In genomic region chr2:32688511-32688910, GRCh38 we compare ENCODE assay signal across 9 cellular contexts.
DNase-seq lines count a peak whose midpoint lies in the region; ATAC-seq and TF ChIP-seq lines count a peak whose summit lies in the region.
"Had no signal": no experiment of that assay in that cellular context is flagged by ENCODE, and none has a peak within 500 bp of the region (broad histone marks: within the 10 kb centered on the region; RNA-seq: fewer than 3 reads in every experiment).

No MANE protein-coding gene starts in this region.

- H3K4me1 ChIP-seq in osteoblast (ENCODE audit: insufficient read depth, low read length): peaks cover 11% of the 10 kb centered on the region
- no peaks in the 10 kb centered on the region for H3K4me1 ChIP-seq in vagina
- H3K4me1 ChIP-seq in neural progenitor cell: no peaks in the 10 kb centered on the region

- no peak overlapping the region for H3K4me3 ChIP-seq in osteoblast (ENCODE audit: insufficient read depth, low read length)
- H3K4me3 ChIP-seq in vagina: no peak overlapping the region
- H3K4me3 ChIP-seq in neural progenitor cell: no peak overlapping the region

- H3K9ac ChIP-seq in neural progenitor cell: no peak overlapping the region

- H3K4me1 Mint-ChIP-seq in neural progenitor cell: no peaks in the 10 kb centered on the region

- H3K27ac ChIP-seq in osteoblast (ENCODE audit: low read depth, low read length): no peak overlapping the region
- no peak overlapping the region for H3K27ac ChIP-seq in vagina
- no peak overlapping the region for H3K27ac ChIP-seq in neural progenitor cell

- no peaks in the 10 kb centered on the region for H3F3A ChIP-seq in neural progenitor cell (ENCODE audit: low read depth)

- H2AFZ ChIP-seq in osteoblast (ENCODE audit: low read length) (no peak overlapping the region), neural progenitor cell (replicated peaks) (no peak overlapping the region)

- H3K9me3 ChIP-seq in osteoblast (ENCODE audit: low read depth, low read length) (no peaks in the 10 kb centered on the region), vagina (no peaks in the 10 kb centered on the region), neural progenitor cell (ENCODE audit: low read depth) (no peaks in the 10 kb centered on the region)

- no peak overlapping the region for H3K4me3 Mint-ChIP-seq in neural progenitor cell

- in situ Hi-C loops in SK-MEL-5 (cut with HindIII; ENCODE audit: low pct_unique_long_range_greater_than_20kb, low sequenced_read_pairs): no loop called here

- H3K27me3 Mint-ChIP-seq in neural progenitor cell (ENCODE audit: insufficient read depth, low read depth): no peaks in the 10 kb centered on the region

- intact Hi-C loops in vagina (cut with DNase I): no loop called here

- TF ChIP-seq CTCF in osteoblast (IDR thresholded peaks at IDR 0.05; ENCODE audit: extremely low read depth, low read depth, low read length) (no peak), vagina (IDR thresholded peaks at IDR 0.05) (no peak), neural progenitor cell (IDR thresholded peaks at IDR 0.05) (no peak)

- no peaks in the 10 kb centered on the region for H3K9me3 Mint-ChIP-seq in neural progenitor cell

- H3K27me3 ChIP-seq in osteoblast (ENCODE audit: insufficient read depth, low read length) (no peaks in the 10 kb centered on the region), vagina (no peaks in the 10 kb centered on the region), neural progenitor cell (no peaks in the 10 kb centered on the region)

- peak overlapping the region; percentile 20 for H3K4me2 ChIP-seq in osteoblast (ENCODE audit: insufficient read depth, low read length)
- no peak overlapping the region for H3K4me2 ChIP-seq in neural progenitor cell

- ATAC-seq in GM18868 (IDR thresholded peaks at IDR 0.05; ENCODE audit: unreplicated experiment): peak; percentile 94
- peak; percentile 97 for ATAC-seq in HG02981 (IDR thresholded peaks at IDR 0.05; ENCODE audit: unreplicated experiment)

- H3K36me3 Mint-ChIP-seq in neural progenitor cell: no peaks in the 10 kb centered on the region

- H3K27ac Mint-ChIP-seq in neural progenitor cell: no peak overlapping the region

- H3K36me3 ChIP-seq in osteoblast (ENCODE audit: insufficient read depth, low read length) (peaks cover 2% of the 10 kb centered on the region), vagina (no peaks in the 10 kb centered on the region), neural progenitor cell (no peaks in the 10 kb centered on the region)

- no peaks in the 10 kb centered on the region for H3K79me2 ChIP-seq in osteoblast (ENCODE audit: insufficient read depth, low read length)
- no peaks in the 10 kb centered on the region for H3K79me2 ChIP-seq in neural progenitor cell (ENCODE audit: low read depth)

- DNase-seq in SK-MEL-5 (ENCODE audit: low read depth, low spot score): peak; percentile 58
- no peak for DNase-seq in osteoblast (ENCODE audit: insufficient read length, low spot score, missing footprints)
- no peak for DNase-seq in vagina (ENCODE audit: extremely low spot score in 2 of 2)
- no peak for DNase-seq in AG08396 (ENCODE audit: low spot score)
- DNase-seq in neural progenitor cell (ENCODE audit: low spot score): no peak
- DNase-seq: Karpas-422, Right ventricle myocardium superior had no signal

- H4K20me1 ChIP-seq in osteoblast (ENCODE audit: insufficient read depth, low read length) (no peaks in the 10 kb centered on the region), neural progenitor cell (ENCODE audit: low read depth) (no peaks in the 10 kb centered on the region)

- no peak for TF ChIP-seq POLR2A in vagina (IDR thresholded peaks at IDR 0.05)
